ENCODE assay signal across 1 cellular context in the genomic region with DNA sequence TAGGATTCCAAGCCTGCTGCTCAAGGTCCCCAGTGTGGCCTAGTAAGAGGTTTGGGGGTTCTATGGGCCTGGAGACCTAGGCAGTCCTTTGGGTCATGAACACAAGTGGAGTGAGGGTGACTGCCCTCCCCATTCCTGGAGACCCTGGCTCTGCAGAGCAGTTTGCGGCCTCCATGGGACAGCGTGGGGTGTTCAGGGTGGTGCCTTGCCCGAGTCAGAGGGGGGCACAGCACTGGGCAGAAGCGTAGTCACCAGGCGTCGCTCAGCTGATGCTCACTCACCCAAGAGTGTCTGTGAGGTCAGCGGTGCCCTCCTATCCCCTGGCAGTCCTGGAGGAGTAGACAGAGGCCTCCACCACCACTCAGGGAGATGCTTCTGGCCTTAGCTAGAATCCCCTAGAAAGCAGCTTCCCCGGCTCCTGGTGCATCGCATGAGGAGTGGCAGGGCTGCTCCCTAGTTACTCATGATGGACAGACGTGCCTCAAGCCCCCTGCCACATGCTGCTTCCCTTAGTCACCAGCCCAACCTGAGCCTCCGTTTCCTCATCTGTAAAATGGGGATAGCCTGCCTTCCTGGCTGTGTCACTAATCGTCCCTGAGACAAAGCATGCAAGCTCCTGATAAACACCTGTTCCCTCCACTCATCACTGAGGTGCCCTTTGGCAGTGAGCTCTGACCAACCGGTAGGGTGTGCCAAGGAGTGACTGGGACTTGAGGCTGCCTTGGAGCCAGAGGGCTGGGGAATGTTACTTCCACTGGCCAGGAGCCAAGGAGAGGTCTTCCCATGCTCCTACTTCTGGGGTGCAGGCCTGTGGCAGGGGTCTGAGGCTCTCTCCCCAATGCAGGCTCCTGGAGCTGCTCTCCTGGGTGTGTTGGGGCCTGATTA.
TF ChIP-seq lines count a peak whose summit lies in the region.

No MANE protein-coding gene starts in this region.

TF ChIP-seq in HepG2, 621 proteins besides CTCF, POLR2A, EP300 and RAD21:
- TF ChIP-seq ZNF629 (CRISPR knock-in tag; conservative IDR thresholded peaks at IDR 0.05) = peak; percentile 34; the same call in 1 of the 2 replicates
